ENCODE assay signal across 8 cellular contexts in genomic region chr20:3786665-3787639, GRCh38. TPM values are rescaled to one million over a fixed set of nuclear protein-coding genes. Genes with fewer than 3 reads are reported as not detected.
DNase-seq lines count a peak whose midpoint lies in the region; ATAC-seq, FAIRE-seq and TF ChIP-seq lines count a peak whose summit lies in the region.

CENPB (minus strand) TSS chr20:3786740; CDS start chr20:3786483, 257 bp downstream.

- H3K9me3 ChIP-seq in keratinocyte (ENCODE audit: control insufficient read depth, low read depth, low read length) = no peaks in the 10 kb centered on the region

- H3K4me3 ChIP-seq in keratinocyte (ENCODE audit: control insufficient read depth in 2 of 3, extremely low read depth in 1 of 3, insufficient read depth in 2 of 3, low read depth in 1 of 3, low read length in 3 of 3) = peak within 1 kb of the TSS; percentile 43 to 77 (median 75)

- peak within 1 kb of the TSS; percentile 13 for H3K27ac Mint-ChIP-seq in central memory CD8-positive, alpha-beta T cell (ENCODE audit: low read depth)

- peak within 1 kb of the TSS; percentile 77 for H3K9ac ChIP-seq in keratinocyte (ENCODE audit: control insufficient read depth, extremely low read depth, insufficient read depth, low read length)

- H3K27me3 Mint-ChIP-seq in central memory CD8-positive, alpha-beta T cell = no peaks in the 10 kb centered on the region

- no peaks in the 10 kb centered on the region for H3K27me3 ChIP-seq in keratinocyte (ENCODE audit: control insufficient read depth, extremely low read depth, insufficient read depth, low read length)

- H3K36me3 Mint-ChIP-seq in central memory CD8-positive, alpha-beta T cell (ENCODE audit: insufficient read depth) = peaks cover 5% of the 10 kb centered on the region

- peak; percentile 44 to 94 (median 55) for TF ChIP-seq CTCF in keratinocyte (optimal IDR thresholded peaks at IDR 0.05 in 1 of 3, IDR thresholded peaks at IDR 0.05 in 1 of 3, conservative IDR thresholded peaks at IDR 0.05 in 1 of 3; ENCODE audit: extremely low read depth in 1 of 3, insufficient read depth in 2 of 3, low read length in 3 of 3)

- peak within 1 kb of the TSS; percentile 40 for H3K27ac ChIP-seq in keratinocyte (ENCODE audit: control insufficient read depth, insufficient read depth, low read length)

- no peak for FAIRE-seq in keratinocyte (lab: Jason Lieb, UNC)

- ATAC-seq in GM18858 (IDR thresholded peaks at IDR 0.05; ENCODE audit: unreplicated experiment) (peak; percentile 64), HG03095 (IDR thresholded peaks at IDR 0.05; ENCODE audit: unreplicated experiment) (peak; percentile 68)
- ATAC-seq in central memory CD8-positive, alpha-beta T cell (replicated peaks; ENCODE audit: extremely low read depth, poor library complexity, severe bottlenecking) = peak; percentile 88

- no peaks in the 10 kb centered on the region for H3K9me3 Mint-ChIP-seq in central memory CD8-positive, alpha-beta T cell

- H4K20me1 ChIP-seq in keratinocyte (ENCODE audit: control insufficient read depth, extremely low read depth, insufficient read depth, low read length) = peaks cover 21% of the 10 kb centered on the region

- DNase-seq in ACHN (peak; percentile 82), NCI-H2196 (lab: John Stamatoyannopoulos, UW; ENCODE audit: unreplicated experiment) (peak; percentile 93), keratinocyte (ENCODE audit: low read depth, low spot score) (no peak)
- peak; percentile 85 to 89 (median 86) for DNase-seq in activated CD4-positive, CD25-positive, alpha-beta regulatory T cell (lab: John Stamatoyannopoulos, UW)
- peak; percentile 78 to 88 for DNase-seq in central memory CD8-positive, alpha-beta T cell (ENCODE audit: low spot score in 2 of 2)
- DNase-seq in stimulated activated CD4-positive, alpha-beta T cell treated with anti-CD3 and anti-CD28 coated beads, Interleukin-15, amount 100 ng/mL, for 1 hour (ENCODE audit: low read depth in 1 of 2, low spot score in 1 of 2) = peak; percentile 88 to 92

- peaks cover 0 to 9% of the 10 kb centered on the region in 2 experiments for H3K36me3 ChIP-seq in keratinocyte (ENCODE audit: control insufficient read depth in 2 of 2, extremely low read depth in 1 of 2, insufficient read depth in 2 of 2, low read length in 2 of 2)

- H3K4me1 ChIP-seq in keratinocyte (ENCODE audit: control insufficient read depth, extremely low read depth, insufficient read depth, low read length) = peaks cover 31% of the 10 kb centered on the region

- H3K79me2 ChIP-seq in keratinocyte (ENCODE audit: control insufficient read depth, insufficient read depth, low read length) = peaks cover 31% of the 10 kb centered on the region

- H2AFZ ChIP-seq in keratinocyte (ENCODE audit: control insufficient read depth, low read length) = peak within 1 kb of the TSS; percentile 52

- peaks cover 36% of the 10 kb centered on the region for H3K4me1 Mint-ChIP-seq in central memory CD8-positive, alpha-beta T cell

- dilution Hi-C loops in keratinocyte (cut with MboI; ENCODE audit: extremely low pct_ligation_motif_present, low sequenced_read_pairs) = no loop called here

- in situ Hi-C loops in ACHN (cut with HindIII; ENCODE audit: low pct_ligation_motif_present, low pct_unique_long_range_greater_than_20kb, low sequenced_read_pairs) = no loop called here

- H3K4me3 Mint-ChIP-seq in central memory CD8-positive, alpha-beta T cell = peak within 1 kb of the TSS; percentile 74

- peak within 1 kb of the TSS; percentile 91 for H3K4me2 ChIP-seq in keratinocyte (ENCODE audit: control insufficient read depth, extremely low read depth, insufficient read depth, low read depth, low read length)

- peaks cover 4% of the 10 kb centered on the region for H3K9me1 ChIP-seq in keratinocyte (ENCODE audit: control insufficient read depth, extremely low read depth, insufficient read depth, low read length)

RNA-seq across cellular contexts. Expression of gene CENPB, which starts in this region (rescaled TPM):
- polyA plus RNA-seq in keratinocyte = 18.1 to 22.3 TPM (median 22.0 TPM) in 3 replicates
- 20.5 TPM for polyA plus RNA-seq in keratinocyte (2011; ENCODE audit: low read depth)
- polyA plus RNA-seq in keratinocyte (2011; cell fraction: cytosol; rRNA removed) = 14.2 and 31.9 TPM in 2 replicates
- 19.2 and 26.9 TPM in 2 replicates for polyA plus RNA-seq in keratinocyte (2011; cell fraction: nucleus; rRNA removed)
- 19.4 and 51.1 TPM in 2 replicates for polyA plus RNA-seq in keratinocyte (2012; ENCODE audit: low replicate concordance)
- 19.1 to 48.1 TPM (median 20.0 TPM) in 3 replicates for polyA minus RNA-seq in keratinocyte
- 59.7 TPM for polyA minus RNA-seq in keratinocyte (2011; cell fraction: cytosol; rRNA and poly(A)+ RNA removed)
- polyA minus RNA-seq in keratinocyte (2011; cell fraction: nucleus; rRNA and poly(A)+ RNA removed) = 16.1 and 19.6 TPM in 2 replicates
